Comparison of ENCODE assay signal across 8 cellular contexts in genomic region chr2:9842487-9843228, GRCh38.
DNase-seq lines count a peak whose midpoint lies in the region; ATAC-seq and TF ChIP-seq lines count a peak whose summit lies in the region.

No MANE protein-coding gene starts in this region.

- TF ChIP-seq CTCF in OCI-LY1 (IDR thresholded peaks at IDR 0.05; ENCODE audit: low read length), result no peak
- TF ChIP-seq CTCF in nephron progenitor cell (IDR thresholded peaks at IDR 0.05), result no peak

- no peaks in the 10 kb centered on the region for H3F3A ChIP-seq in OCI-LY1 (ENCODE audit: insufficient read depth, low read length)

- H4K20me1 ChIP-seq in BLaER1 (no peaks in the 10 kb centered on the region), OCI-LY1 (ENCODE audit: insufficient read depth, low read length) (no peaks in the 10 kb centered on the region)

- peak overlapping the region; percentile 77 for H3K27ac ChIP-seq in BLaER1
- peak overlapping the region; percentile 47 for H3K27ac ChIP-seq in OCI-LY1 (ENCODE audit: low read depth, low read length, poor library complexity, severe bottlenecking)
- H3K27ac ChIP-seq in effector memory CD4-positive, alpha-beta T cell (ENCODE audit: insufficient read depth, low read length, poor library complexity, severe bottlenecking), result peak overlapping the region; percentile 74

- H3K27me3 ChIP-seq in BLaER1 (no peaks in the 10 kb centered on the region), OCI-LY1 (ENCODE audit: insufficient read depth, low read length) (no peaks in the 10 kb centered on the region)
- no peaks in the 10 kb centered on the region for H3K27me3 ChIP-seq in effector memory CD4-positive, alpha-beta T cell (replicated peaks; ENCODE audit: control insufficient read depth, insufficient read depth, low read length, poor library complexity, severe bottlenecking)

- peaks cover 21% of the 10 kb centered on the region for H3K36me3 Mint-ChIP-seq in nephron progenitor cell (ENCODE audit: low read depth)

- peaks cover 19% of the 10 kb centered on the region for H3K4me1 Mint-ChIP-seq in nephron progenitor cell

- ATAC-seq in HG02642 (IDR thresholded peaks at IDR 0.05; ENCODE audit: poor library complexity, unreplicated experiment) (no peak), GM19351 (IDR thresholded peaks at IDR 0.05; ENCODE audit: unreplicated experiment) (no peak)

- peaks cover 24% of the 10 kb centered on the region for H3K36me3 ChIP-seq in BLaER1
- peaks cover 27% of the 10 kb centered on the region for H3K36me3 ChIP-seq in OCI-LY1 (ENCODE audit: insufficient read depth, low read length)
- H3K36me3 ChIP-seq in effector memory CD4-positive, alpha-beta T cell (ENCODE audit: control insufficient read depth, insufficient read depth, low read length), result peaks cover 13% of the 10 kb centered on the region

- H3K9me2 ChIP-seq in OCI-LY1 (ENCODE audit: low read depth, low read length), result no peaks in the 10 kb centered on the region

- H3K9ac ChIP-seq in BLaER1, result peak overlapping the region; percentile 81
- H3K9ac ChIP-seq in OCI-LY1 (ENCODE audit: low read length), result peak overlapping the region; percentile 87

- peak overlapping the region; percentile 97 for H3K27ac Mint-ChIP-seq in nephron progenitor cell

- H3K4me3 ChIP-seq in BLaER1, result peak overlapping the region; percentile 74
- H3K4me3 ChIP-seq in OCI-LY1 (ENCODE audit: low read depth, low read length, poor library complexity, severe bottlenecking), result peak overlapping the region; percentile 76
- H3K4me3 ChIP-seq in effector memory CD4-positive, alpha-beta T cell (ENCODE audit: insufficient read depth, low read depth, low read length, poor library complexity, severe bottlenecking), result peak overlapping the region; percentile 68

- H3K79me2 ChIP-seq in OCI-LY1 (ENCODE audit: insufficient read depth, low read length), result 0 out of 2 replicates have a peak, but pooled peaks cover 6% of the 10 kb centered on the region

- H3K4me2 ChIP-seq in BLaER1 (peak overlapping the region; percentile 82), OCI-LY1 (ENCODE audit: low read length) (peak overlapping the region; percentile 74)

- DNase-seq in effector memory CD4-positive, alpha-beta T cell, result no peak
- no peak for DNase-seq in nephron progenitor cell
- DNase-seq in NCI-H1105 (lab: John Stamatoyannopoulos, UW), result no peak
- no peak for DNase-seq in stimulated activated CD4-positive, alpha-beta T cell treated with anti-CD3 and anti-CD28 coated beads, Interleukin-15, amount 100 ng/mL, for 24 hours

- H3K9me3 Mint-ChIP-seq in nephron progenitor cell, result no peaks in the 10 kb centered on the region

- H3K27me3 Mint-ChIP-seq in nephron progenitor cell (ENCODE audit: low read depth, poor library complexity), result no peaks in the 10 kb centered on the region

- peak overlapping the region; percentile 90 for H3K4me3 Mint-ChIP-seq in nephron progenitor cell

- peak overlapping the region; percentile 8 for H2AFZ ChIP-seq in OCI-LY1 (ENCODE audit: low read length)

- H3K4me1 ChIP-seq in BLaER1 (peaks cover 28% of the 10 kb centered on the region), OCI-LY1 (ENCODE audit: insufficient read depth, low read length, severe bottlenecking) (peaks cover 28% of the 10 kb centered on the region)
- peaks cover 12% of the 10 kb centered on the region for H3K4me1 ChIP-seq in effector memory CD4-positive, alpha-beta T cell (ENCODE audit: control insufficient read depth, insufficient read depth, low read length, poor library complexity, severe bottlenecking)

- H3K9me3 ChIP-seq in BLaER1 (no peaks in the 10 kb centered on the region), OCI-LY1 (ENCODE audit: low read length) (no peaks in the 10 kb centered on the region)
- no peaks in the 10 kb centered on the region for H3K9me3 ChIP-seq in effector memory CD4-positive, alpha-beta T cell (ENCODE audit: control insufficient read depth, low read length)
